In genomic region chr17:64661731-64661980, GRCh38 we compare ENCODE assay signal across 8 cellular contexts. TPM values are rescaled to one million over a fixed set of nuclear protein-coding genes. Genes with fewer than 3 reads are reported as not detected.
DNase-seq lines count a peak whose midpoint lies in the region; ATAC-seq and TF ChIP-seq lines count a peak whose summit lies in the region.

No MANE protein-coding gene starts in this region.

- no peaks in the 10 kb centered on the region for H3K27me3 Mint-ChIP-seq in activated T-helper 17 cell treated with anti-CD3 and anti-CD28 coated beads, Interleukin-2, amount 50 U/mL, for 72 hours

- H3K27ac Mint-ChIP-seq in activated T-helper 17 cell treated with anti-CD3 and anti-CD28 coated beads, Interleukin-2, amount 50 U/mL, for 72 hours, result peak overlapping the region; percentile 94
- peak overlapping the region; percentile 95 for H3K27ac Mint-ChIP-seq in stimulated activated effector memory CD8-positive, alpha-beta T cell treated with anti-CD3 and anti-CD28 coated beads, Interleukin-12 subunit alpha, Interleukin-12 subunit beta, amount 100 ng/mL, for 72 hours

- no peaks in the 10 kb centered on the region for H3K9me3 Mint-ChIP-seq in activated T-helper 17 cell treated with anti-CD3 and anti-CD28 coated beads, Interleukin-2, amount 50 U/mL, for 72 hours
- no peaks in the 10 kb centered on the region for H3K9me3 Mint-ChIP-seq in stimulated activated effector memory CD8-positive, alpha-beta T cell treated with anti-CD3 and anti-CD28 coated beads, Interleukin-12 subunit alpha, Interleukin-12 subunit beta, amount 100 ng/mL, for 72 hours

- H3K4me1 Mint-ChIP-seq in activated T-helper 17 cell treated with anti-CD3 and anti-CD28 coated beads, Interleukin-2, amount 50 U/mL, for 72 hours, result peaks cover 24% of the 10 kb centered on the region
- peaks cover 44% of the 10 kb centered on the region for H3K4me1 Mint-ChIP-seq in stimulated activated effector memory CD8-positive, alpha-beta T cell treated with anti-CD3 and anti-CD28 coated beads, Interleukin-12 subunit alpha, Interleukin-12 subunit beta, amount 100 ng/mL, for 72 hours

- no peaks in the 10 kb centered on the region for H3K36me3 ChIP-seq in iPS DF 6.9 (ENCODE audit: control insufficient read depth, insufficient read depth, low read length)

- no peak for DNase-seq in GM12864 (ENCODE audit: low read depth)
- no peak for DNase-seq in iPS DF 6.9 (ENCODE audit: low read depth, low spot score)
- no peak for DNase-seq in stimulated activated effector memory CD8-positive, alpha-beta T cell treated with anti-CD3 and anti-CD28 coated beads, Interleukin-12 subunit alpha, Interleukin-12 subunit beta, amount 100 ng/mL, for 72 hours (ENCODE audit: low spot score in 2 of 2)
- DNase-seq in DMS79 (lab: John Stamatoyannopoulos, UW), result no peak
- DNase-seq in NCI-H2227 treated with DMSO at 0.1 percent for 48 hours (lab: John Stamatoyannopoulos, UW), result no peak

- no peaks in the 10 kb centered on the region; the same call in 1 of the 2 replicates for H3K4me1 ChIP-seq in iPS DF 6.9 (ENCODE audit: control insufficient read depth, insufficient read depth, low read length)

- no peaks in the 10 kb centered on the region for H3K9me3 ChIP-seq in iPS DF 6.9 (ENCODE audit: control insufficient read depth, insufficient read depth, low read length)

- no peak overlapping the region for H3K27ac ChIP-seq in iPS DF 6.9 (ENCODE audit: low read length)

- peaks cover 6% of the 10 kb centered on the region for H3K36me3 Mint-ChIP-seq in activated T-helper 17 cell treated with anti-CD3 and anti-CD28 coated beads, Interleukin-2, amount 50 U/mL, for 72 hours (ENCODE audit: low read depth)
- H3K36me3 Mint-ChIP-seq in stimulated activated effector memory CD8-positive, alpha-beta T cell treated with anti-CD3 and anti-CD28 coated beads, Interleukin-12 subunit alpha, Interleukin-12 subunit beta, amount 100 ng/mL, for 72 hours, result peaks cover 21% of the 10 kb centered on the region

- WGBS in iPS DF 6.9 (ENCODE audit: insufficient coverage, insufficient read length), result no CpG with 5 or more reads among the region's 32 CpGs

- H3K27me3 ChIP-seq in iPS DF 6.9 (ENCODE audit: control insufficient read depth, insufficient read depth, low read length), result no peaks in the 10 kb centered on the region

- H3K4me3 ChIP-seq in GM12864 (ENCODE audit: low read depth, low read length), result peak overlapping the region; percentile 65
- peak overlapping the region; percentile 94 for H3K4me3 ChIP-seq in iPS DF 6.9 (ENCODE audit: low read length)

- peak; percentile 18 for ATAC-seq in HG02884 (IDR thresholded peaks at IDR 0.05; ENCODE audit: unreplicated experiment)
- no peak for ATAC-seq in activated T-helper 17 cell treated with anti-CD3 and anti-CD28 coated beads, Interleukin-2, amount 50 U/mL, for 72 hours (replicated peaks)
- no peak for ATAC-seq in stimulated activated effector memory CD8-positive, alpha-beta T cell treated with anti-CD3 and anti-CD28 coated beads, Interleukin-12 subunit alpha, Interleukin-12 subunit beta, amount 100 ng/mL, for 72 hours
- no peak for ATAC-seq in HG03095 (IDR thresholded peaks at IDR 0.05; ENCODE audit: unreplicated experiment)

- TF ChIP-seq CTCF in GM12864 (IDR thresholded peaks at IDR 0.05; ENCODE audit: low read depth, low read length, missing control alignments), result no peak

- H3K4me3 Mint-ChIP-seq in activated T-helper 17 cell treated with anti-CD3 and anti-CD28 coated beads, Interleukin-2, amount 50 U/mL, for 72 hours, result peak overlapping the region; percentile 94
- H3K4me3 Mint-ChIP-seq in stimulated activated effector memory CD8-positive, alpha-beta T cell treated with anti-CD3 and anti-CD28 coated beads, Interleukin-12 subunit alpha, Interleukin-12 subunit beta, amount 100 ng/mL, for 72 hours, result peak overlapping the region; percentile 95

RNA-seq across cellular contexts. Expression of gene SMURF2, which starts 0.5 kb away (rescaled TPM):
- 10 to 100 TPM; 13.4 to 14.2 TPM for total RNA-seq in activated T-helper 17 cell treated with anti-CD3 and anti-CD28 coated beads, Interleukin-2, amount 50 U/mL, for 72 hours
